17 cellular contexts compared by ENCODE assay signal in the genomic region with DNA sequence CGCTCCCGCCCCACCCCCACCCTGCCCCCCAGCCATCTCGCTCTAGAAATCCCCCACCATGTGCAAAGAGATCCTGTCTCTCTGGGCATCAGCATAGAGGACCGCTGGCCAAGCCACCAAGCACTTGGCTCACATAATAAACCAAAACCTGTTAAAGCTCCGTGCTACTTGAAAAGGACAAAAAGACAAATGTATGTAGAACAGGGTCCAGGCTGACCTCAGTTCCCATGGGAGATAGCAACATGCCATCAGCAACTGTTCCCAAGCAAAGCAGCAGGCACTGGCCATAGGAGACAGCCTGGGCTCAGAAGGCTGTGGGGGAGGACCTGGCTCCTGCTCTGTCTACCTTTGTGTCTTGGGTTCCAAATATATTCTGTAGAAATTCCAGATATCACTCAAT. TPM values are rescaled to one million over a fixed set of nuclear protein-coding genes. Genes with fewer than 3 reads are reported as not detected.
A peak's percentile ranks its signal among the peaks of the same experiment; 100 is the strongest.
DNase-seq lines count a peak whose midpoint lies in the region; TF ChIP-seq lines count a peak whose summit lies in the region.
"Had no signal": no experiment of that assay in that cellular context is flagged by ENCODE, and none has a peak within 500 bp of the region (broad histone marks: within the 10 kb centered on the region; RNA-seq: fewer than 3 reads in every experiment).

No MANE protein-coding gene starts in this region.

- no peak for TF ChIP-seq EP300 in transverse colon (IDR thresholded peaks at IDR 0.05; ENCODE audit: low read depth)

- H3K27ac ChIP-seq in Peyer's patch (peak overlapping the region in 3 of 4 donors; percentile 6 to 79 (median 70)), transverse colon (no peak overlapping the region)
- H3K27ac ChIP-seq: vagina had no signal

- H3K4me3 ChIP-seq in Peyer's patch (no peak overlapping the region), transverse colon (no peak overlapping the region)
- H3K4me3 ChIP-seq: vagina had no signal

- H3K9me3 Mint-ChIP-seq in activated naive CD4-positive, alpha-beta T cell treated with anti-CD3 and anti-CD28 coated beads, Interleukin-2, amount 10 ng/mL, durations not matched to agents 7 days and 5 days: peaks cover 22% of the 10 kb centered on the region

- DNase-seq in activated naive CD4-positive, alpha-beta T cell treated with anti-CD3 and anti-CD28 coated beads, Interleukin-2, amount 10 ng/mL, durations not matched to agents 7 days and 5 days: no peak
- no peak for DNase-seq in activated naive CD4-positive, alpha-beta T cell treated with anti-CD3 and anti-CD28 coated beads, Interleukin-2, amount 50 U/mL, for 16 hours
- DNase-seq in Peyer's patch: no peak
- DNase-seq in cerebellum (ENCODE audit: low spot score): peak; percentile 17
- peak; percentile 4 for DNase-seq in transverse colon
- DNase-seq in ecto neural progenitor cell (ENCODE audit: low spot score): no peak
- no peak for DNase-seq in stimulated activated naive CD4-positive, alpha-beta T cell treated with Interleukin-2 at 50 U/mL for 16 hours (lab: John Stamatoyannopoulos, UW)
- DNase-seq in NCI-H2081 (lab: John Stamatoyannopoulos, UW): no peak
- DNase-seq: activated gamma-delta T cell, NCI-H1436, NCI-H345, posterior cingulate gyrus, Right ventricle myocardium superior, T-helper 9 cell had no signal

- peaks cover 13% of the 10 kb centered on the region for H3K36me3 Mint-ChIP-seq in activated naive CD4-positive, alpha-beta T cell treated with anti-CD3 and anti-CD28 coated beads, Interleukin-2, amount 10 ng/mL, durations not matched to agents 7 days and 5 days
- H3K36me3 Mint-ChIP-seq: stimulated activated naive B cell treated with anti-CD40 and anti-IgM and Interleukin-4, amounts not matched to agents 10 μg/mL and 1 μg/mL and 100 μg/mL, for 72 hours had no signal

- H3K27ac Mint-ChIP-seq in activated naive CD4-positive, alpha-beta T cell treated with anti-CD3 and anti-CD28 coated beads, Interleukin-2, amount 10 ng/mL, durations not matched to agents 7 days and 5 days: peak overlapping the region; percentile 98

- intact Hi-C loops in transverse colon (cut with DNase I; ENCODE audit: low total_unique reads): no loop called here

- H3K27me3 ChIP-seq in Peyer's patch: no peaks in the 10 kb centered on the region
- no peaks in the 10 kb centered on the region for H3K27me3 ChIP-seq in transverse colon
- H3K27me3 ChIP-seq: vagina had no signal

- H3K4me3 Mint-ChIP-seq in activated naive CD4-positive, alpha-beta T cell treated with anti-CD3 and anti-CD28 coated beads, Interleukin-2, amount 10 ng/mL, durations not matched to agents 7 days and 5 days: no peak overlapping the region

- peaks cover 91% of the 10 kb centered on the region for H3K4me1 Mint-ChIP-seq in activated naive CD4-positive, alpha-beta T cell treated with anti-CD3 and anti-CD28 coated beads, Interleukin-2, amount 10 ng/mL, durations not matched to agents 7 days and 5 days

- no peaks in the 10 kb centered on the region for H3K36me3 ChIP-seq in Peyer's patch
- no peaks in the 10 kb centered on the region for H3K36me3 ChIP-seq in transverse colon
- H3K36me3 ChIP-seq: vagina had no signal

- no peaks in the 10 kb centered on the region for H3K27me3 Mint-ChIP-seq in activated naive CD4-positive, alpha-beta T cell treated with anti-CD3 and anti-CD28 coated beads, Interleukin-2, amount 10 ng/mL, durations not matched to agents 7 days and 5 days
- H3K27me3 Mint-ChIP-seq: stimulated activated naive B cell treated with anti-CD40 and anti-IgM and Interleukin-4, amounts not matched to agents 10 μg/mL and 1 μg/mL and 100 μg/mL, for 72 hours had no signal

- CTCF ChIA-PET in activated naive CD4-positive, alpha-beta T cell treated with anti-CD3 and anti-CD28 coated beads, Interleukin-2, amount 10 ng/mL, durations not matched to agents 7 days and 5 days (lab: Charles Lee): interaction anchor here (1.1 to 3.8 kb wide), 6 partner anchors 14 to 214 kb away, joined by 3 to 34 read pairs (median 10); no protein-coding TSS in a partner anchor

- no peak for TF ChIP-seq POLR2A in Peyer's patch (IDR thresholded peaks at IDR 0.05)
- no peak for TF ChIP-seq POLR2A in transverse colon (IDR thresholded peaks at IDR 0.05)

- H3K4me1 ChIP-seq in Peyer's patch (peaks cover 0 to 26% (median 7%) of the 10 kb centered on the region in 4 donors), transverse colon (no peaks in the 10 kb centered on the region)
- H3K4me1 ChIP-seq: vagina had no signal

- in situ Hi-C loops in transverse colon (cut with MboI; ENCODE audit: low pct_ligation_motif_present in 1 of 4, low pct_unique_long_range_greater_than_20kb in 1 of 4, low sequenced_read_pairs in 3 of 4): no loop called here

- no peaks in the 10 kb centered on the region for H3K9me3 ChIP-seq in Peyer's patch
- H3K9me3 ChIP-seq in transverse colon: no peaks in the 10 kb centered on the region
- H3K9me3 ChIP-seq: vagina had no signal

- WGBS in transverse colon (ENCODE audit: low coverage in 1 of 2), 2 donors: 79% methylated on average over 5 of the region's 5 CpGs; no CpG with 5 or more reads in 1 of the 2 donors

- TF ChIP-seq CTCF in Peyer's patch (IDR thresholded peaks at IDR 0.05) (no peak), transverse colon (IDR thresholded peaks at IDR 0.05) (no peak)

RNA-seq across cellular contexts. Expression of gene GDF10, which starts 38.4 kb away (rescaled TPM):
- under 1 TPM in 1 of 4 donors, not detected in 3; 0.35 TPM for total RNA-seq in Peyer's patch
- total RNA-seq in cerebellum: 13.6 TPM
- 1 to 10 TPM in 1 of 4 donors, under 1 TPM in 2, not detected in 1; 0.79 to 1.2 (median 1.00) TPM for total RNA-seq in transverse colon
- total RNA-seq: bronchial epithelial cell had no signal

Comparison
In these comparisons a context has a peak if more than half of its experiments do, and no peak if none do; other contexts are left out.
1. DNase-seq: peak in cerebellum (single experiment) and transverse colon (single experiment); none in activated naive CD4-positive, alpha-beta T cell treated with anti-CD3 and anti-CD28 coated beads, Interleukin-2, amount 10 ng/mL, durations not matched to agents 7 days and 5 days (single experiment), activated naive CD4-positive, alpha-beta T cell treated with anti-CD3 and anti-CD28 coated beads, Interleukin-2, amount 50 U/mL, for 16 hours (single experiment), Peyer's patch (0 of 3), ecto neural progenitor cell (single experiment), stimulated activated naive CD4-positive, alpha-beta T cell treated with Interleukin-2 at 50 U/mL for 16 hours (single experiment) and NCI-H2081 (0 of 2).
2. H3K27ac ChIP-seq: peak in Peyer's patch (3 of 4); none in transverse colon (0 of 4).